Comparison of ENCODE assay signal across 1 cellular context in genomic region chr10:73874267-73875138, GRCh38.
A peak's percentile ranks its signal among the peaks of the same experiment; 100 is the strongest.
TF ChIP-seq lines count a peak whose summit lies in the region.

Gene CAMK2G (minus strand): TSS chr10:73874555. CDS start chr10:73874461, 94 bp downstream.

TF ChIP-seq in K562, 482 proteins besides CTCF, POLR2A, EP300 and RAD21 (continued from another document and continues in another):
- peak; percentile 74; the same call in 1 of the 2 replicates for TF ChIP-seq AFF4 (CRISPR knock-in tag; IDR thresholded peaks at IDR 0.05)
- TF ChIP-seq ZEB2 (IDR thresholded peaks at IDR 0.05) = no peak
- TF ChIP-seq ILF3 (IDR thresholded peaks at IDR 0.05; ENCODE audit: borderline replicate concordance) = no peak
- TF ChIP-seq HDAC1 (IDR thresholded peaks at IDR 0.05) = peak in 1 of 2 experiments; percentile 64; a peak in 1 of 4 replicates
- TF ChIP-seq RBFOX2 (IDR thresholded peaks at IDR 0.05; ENCODE audit: low read depth, low read length) = peak; percentile 85
- TF ChIP-seq NUFIP1 (IDR thresholded peaks at IDR 0.05; ENCODE audit: partially characterized antibody) = no peak
- peak; percentile 30; the same call in 1 of the 2 replicates for TF ChIP-seq SMARCC2 (IDR thresholded peaks at IDR 0.05; ENCODE audit: low read depth)
- TF ChIP-seq CREB1 (IDR thresholded peaks at IDR 0.05) = peak; percentile 59; the same call in 1 of the 2 replicates
- TF ChIP-seq CREB1 (CRISPR knock-in tag; IDR thresholded peaks at IDR 0.05) = peak; percentile 45; the same call in 1 of the 2 replicates
- no peak for TF ChIP-seq MCM2 (IDR thresholded peaks at IDR 0.05; ENCODE audit: low read depth)
- no peak for TF ChIP-seq BMI1 (IDR thresholded peaks at IDR 0.05; ENCODE audit: low read length)
- TF ChIP-seq CXXC5 (CRISPR knock-in tag; IDR thresholded peaks at IDR 0.05) = peak; percentile 82
- TF ChIP-seq, protein P1, sequence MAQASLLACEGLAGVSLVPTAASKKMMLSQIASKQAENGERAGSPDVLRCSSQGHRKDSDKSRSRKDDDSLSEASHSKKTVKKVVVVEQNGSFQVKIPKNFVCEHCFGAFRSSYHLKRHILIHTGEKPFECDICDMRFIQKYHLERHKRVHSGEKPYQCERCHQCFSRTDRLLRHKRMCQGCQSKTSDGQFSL (CRISPR knock-in tag; IDR thresholded peaks at IDR 0.05) = no peak
- TF ChIP-seq, protein P1 (tag; IDR thresholded peaks at IDR 0.05) = peak in 1 of 2 experiments; percentile 19; a peak in 2 of 4 replicates
- no peak for TF ChIP-seq SRSF7 (optimal IDR thresholded peaks at IDR 0.05; ENCODE audit: low read depth, low read length)
- TF ChIP-seq SMAD2 (IDR thresholded peaks at IDR 0.05; ENCODE audit: low read depth, low read length) = no peak
- TF ChIP-seq, protein P2, sequence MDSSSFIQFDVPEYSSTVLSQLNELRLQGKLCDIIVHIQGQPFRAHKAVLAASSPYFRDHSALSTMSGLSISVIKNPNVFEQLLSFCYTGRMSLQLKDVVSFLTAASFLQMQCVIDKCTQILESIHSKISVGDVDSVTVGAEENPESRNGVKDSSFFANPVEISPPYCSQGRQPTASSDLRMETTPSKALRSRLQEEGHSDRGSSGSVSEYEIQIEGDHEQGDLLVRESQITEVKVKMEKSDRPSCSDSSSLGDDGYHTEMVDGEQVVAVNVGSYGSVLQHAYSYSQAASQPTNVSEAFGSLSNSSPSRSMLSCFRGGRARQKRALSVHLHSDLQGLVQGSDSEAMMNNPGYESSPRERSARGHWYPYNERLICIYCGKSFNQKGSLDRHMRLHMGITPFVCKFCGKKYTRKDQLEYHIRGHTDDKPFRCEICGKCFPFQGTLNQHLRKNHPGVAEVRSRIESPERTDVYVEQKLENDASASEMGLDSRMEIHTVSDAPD (CRISPR knock-in tag; IDR thresholded peaks at IDR 0.05) = no peak
- TF ChIP-seq, protein P3, sequence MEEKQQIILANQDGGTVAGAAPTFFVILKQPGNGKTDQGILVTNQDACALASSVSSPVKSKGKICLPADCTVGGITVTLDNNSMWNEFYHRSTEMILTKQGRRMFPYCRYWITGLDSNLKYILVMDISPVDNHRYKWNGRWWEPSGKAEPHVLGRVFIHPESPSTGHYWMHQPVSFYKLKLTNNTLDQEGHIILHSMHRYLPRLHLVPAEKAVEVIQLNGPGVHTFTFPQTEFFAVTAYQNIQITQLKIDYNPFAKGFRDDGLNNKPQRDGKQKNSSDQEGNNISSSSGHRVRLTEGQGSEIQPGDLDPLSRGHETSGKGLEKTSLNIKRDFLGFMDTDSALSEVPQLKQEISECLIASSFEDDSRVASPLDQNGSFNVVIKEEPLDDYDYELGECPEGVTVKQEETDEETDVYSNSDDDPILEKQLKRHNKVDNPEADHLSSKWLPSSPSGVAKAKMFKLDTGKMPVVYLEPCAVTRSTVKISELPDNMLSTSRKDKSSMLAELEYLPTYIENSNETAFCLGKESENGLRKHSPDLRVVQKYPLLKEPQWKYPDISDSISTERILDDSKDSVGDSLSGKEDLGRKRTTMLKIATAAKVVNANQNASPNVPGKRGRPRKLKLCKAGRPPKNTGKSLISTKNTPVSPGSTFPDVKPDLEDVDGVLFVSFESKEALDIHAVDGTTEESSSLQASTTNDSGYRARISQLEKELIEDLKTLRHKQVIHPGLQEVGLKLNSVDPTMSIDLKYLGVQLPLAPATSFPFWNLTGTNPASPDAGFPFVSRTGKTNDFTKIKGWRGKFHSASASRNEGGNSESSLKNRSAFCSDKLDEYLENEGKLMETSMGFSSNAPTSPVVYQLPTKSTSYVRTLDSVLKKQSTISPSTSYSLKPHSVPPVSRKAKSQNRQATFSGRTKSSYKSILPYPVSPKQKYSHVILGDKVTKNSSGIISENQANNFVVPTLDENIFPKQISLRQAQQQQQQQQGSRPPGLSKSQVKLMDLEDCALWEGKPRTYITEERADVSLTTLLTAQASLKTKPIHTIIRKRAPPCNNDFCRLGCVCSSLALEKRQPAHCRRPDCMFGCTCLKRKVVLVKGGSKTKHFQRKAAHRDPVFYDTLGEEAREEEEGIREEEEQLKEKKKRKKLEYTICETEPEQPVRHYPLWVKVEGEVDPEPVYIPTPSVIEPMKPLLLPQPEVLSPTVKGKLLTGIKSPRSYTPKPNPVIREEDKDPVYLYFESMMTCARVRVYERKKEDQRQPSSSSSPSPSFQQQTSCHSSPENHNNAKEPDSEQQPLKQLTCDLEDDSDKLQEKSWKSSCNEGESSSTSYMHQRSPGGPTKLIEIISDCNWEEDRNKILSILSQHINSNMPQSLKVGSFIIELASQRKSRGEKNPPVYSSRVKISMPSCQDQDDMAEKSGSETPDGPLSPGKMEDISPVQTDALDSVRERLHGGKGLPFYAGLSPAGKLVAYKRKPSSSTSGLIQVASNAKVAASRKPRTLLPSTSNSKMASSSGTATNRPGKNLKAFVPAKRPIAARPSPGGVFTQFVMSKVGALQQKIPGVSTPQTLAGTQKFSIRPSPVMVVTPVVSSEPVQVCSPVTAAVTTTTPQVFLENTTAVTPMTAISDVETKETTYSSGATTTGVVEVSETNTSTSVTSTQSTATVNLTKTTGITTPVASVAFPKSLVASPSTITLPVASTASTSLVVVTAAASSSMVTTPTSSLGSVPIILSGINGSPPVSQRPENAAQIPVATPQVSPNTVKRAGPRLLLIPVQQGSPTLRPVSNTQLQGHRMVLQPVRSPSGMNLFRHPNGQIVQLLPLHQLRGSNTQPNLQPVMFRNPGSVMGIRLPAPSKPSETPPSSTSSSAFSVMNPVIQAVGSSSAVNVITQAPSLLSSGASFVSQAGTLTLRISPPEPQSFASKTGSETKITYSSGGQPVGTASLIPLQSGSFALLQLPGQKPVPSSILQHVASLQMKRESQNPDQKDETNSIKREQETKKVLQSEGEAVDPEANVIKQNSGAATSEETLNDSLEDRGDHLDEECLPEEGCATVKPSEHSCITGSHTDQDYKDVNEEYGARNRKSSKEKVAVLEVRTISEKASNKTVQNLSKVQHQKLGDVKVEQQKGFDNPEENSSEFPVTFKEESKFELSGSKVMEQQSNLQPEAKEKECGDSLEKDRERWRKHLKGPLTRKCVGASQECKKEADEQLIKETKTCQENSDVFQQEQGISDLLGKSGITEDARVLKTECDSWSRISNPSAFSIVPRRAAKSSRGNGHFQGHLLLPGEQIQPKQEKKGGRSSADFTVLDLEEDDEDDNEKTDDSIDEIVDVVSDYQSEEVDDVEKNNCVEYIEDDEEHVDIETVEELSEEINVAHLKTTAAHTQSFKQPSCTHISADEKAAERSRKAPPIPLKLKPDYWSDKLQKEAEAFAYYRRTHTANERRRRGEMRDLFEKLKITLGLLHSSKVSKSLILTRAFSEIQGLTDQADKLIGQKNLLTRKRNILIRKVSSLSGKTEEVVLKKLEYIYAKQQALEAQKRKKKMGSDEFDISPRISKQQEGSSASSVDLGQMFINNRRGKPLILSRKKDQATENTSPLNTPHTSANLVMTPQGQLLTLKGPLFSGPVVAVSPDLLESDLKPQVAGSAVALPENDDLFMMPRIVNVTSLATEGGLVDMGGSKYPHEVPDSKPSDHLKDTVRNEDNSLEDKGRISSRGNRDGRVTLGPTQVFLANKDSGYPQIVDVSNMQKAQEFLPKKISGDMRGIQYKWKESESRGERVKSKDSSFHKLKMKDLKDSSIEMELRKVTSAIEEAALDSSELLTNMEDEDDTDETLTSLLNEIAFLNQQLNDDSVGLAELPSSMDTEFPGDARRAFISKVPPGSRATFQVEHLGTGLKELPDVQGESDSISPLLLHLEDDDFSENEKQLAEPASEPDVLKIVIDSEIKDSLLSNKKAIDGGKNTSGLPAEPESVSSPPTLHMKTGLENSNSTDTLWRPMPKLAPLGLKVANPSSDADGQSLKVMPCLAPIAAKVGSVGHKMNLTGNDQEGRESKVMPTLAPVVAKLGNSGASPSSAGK (IDR thresholded peaks at IDR 0.05) = no peak; the same call in 1 of the 2 replicates
- no peak for TF ChIP-seq TARDBP (IDR thresholded peaks at IDR 0.05)
- TF ChIP-seq MTF1 (CRISPR knock-in tag; IDR thresholded peaks at IDR 0.05; ENCODE audit: borderline replicate concordance) = no peak
- TF ChIP-seq CEBPB (tag; IDR thresholded peaks at IDR 0.05) = peak; percentile 100
- no peak for TF ChIP-seq CBFA2T2 (conservative IDR thresholded peaks at IDR 0.05)
- TF ChIP-seq TBP (optimal IDR thresholded peaks at IDR 0.05; ENCODE audit: low read depth, low read length) = peak; percentile 75
- TF ChIP-seq ZNF23 (CRISPR knock-in tag; IDR thresholded peaks at IDR 0.05) = no peak
- TF ChIP-seq E2F3 (CRISPR knock-in tag; IDR thresholded peaks at IDR 0.05) = peak; percentile 8; the same call in 1 of the 2 replicates
- TF ChIP-seq BCOR (IDR thresholded peaks at IDR 0.05) = peak; percentile 59; the same call in 1 of the 2 replicates
- TF ChIP-seq CHD4 (IDR thresholded peaks at IDR 0.05; ENCODE audit: insufficient read depth, insufficient replicate concordance, low read depth, low read length, poor library complexity, severe bottlenecking) = peak; percentile 61
- no peak for TF ChIP-seq CAMTA2 (CRISPR knock-in tag; conservative IDR thresholded peaks at IDR 0.05)
- no peak for TF ChIP-seq MTA2 (IDR thresholded peaks at IDR 0.05; ENCODE audit: low read depth)
- TF ChIP-seq, protein P4, sequence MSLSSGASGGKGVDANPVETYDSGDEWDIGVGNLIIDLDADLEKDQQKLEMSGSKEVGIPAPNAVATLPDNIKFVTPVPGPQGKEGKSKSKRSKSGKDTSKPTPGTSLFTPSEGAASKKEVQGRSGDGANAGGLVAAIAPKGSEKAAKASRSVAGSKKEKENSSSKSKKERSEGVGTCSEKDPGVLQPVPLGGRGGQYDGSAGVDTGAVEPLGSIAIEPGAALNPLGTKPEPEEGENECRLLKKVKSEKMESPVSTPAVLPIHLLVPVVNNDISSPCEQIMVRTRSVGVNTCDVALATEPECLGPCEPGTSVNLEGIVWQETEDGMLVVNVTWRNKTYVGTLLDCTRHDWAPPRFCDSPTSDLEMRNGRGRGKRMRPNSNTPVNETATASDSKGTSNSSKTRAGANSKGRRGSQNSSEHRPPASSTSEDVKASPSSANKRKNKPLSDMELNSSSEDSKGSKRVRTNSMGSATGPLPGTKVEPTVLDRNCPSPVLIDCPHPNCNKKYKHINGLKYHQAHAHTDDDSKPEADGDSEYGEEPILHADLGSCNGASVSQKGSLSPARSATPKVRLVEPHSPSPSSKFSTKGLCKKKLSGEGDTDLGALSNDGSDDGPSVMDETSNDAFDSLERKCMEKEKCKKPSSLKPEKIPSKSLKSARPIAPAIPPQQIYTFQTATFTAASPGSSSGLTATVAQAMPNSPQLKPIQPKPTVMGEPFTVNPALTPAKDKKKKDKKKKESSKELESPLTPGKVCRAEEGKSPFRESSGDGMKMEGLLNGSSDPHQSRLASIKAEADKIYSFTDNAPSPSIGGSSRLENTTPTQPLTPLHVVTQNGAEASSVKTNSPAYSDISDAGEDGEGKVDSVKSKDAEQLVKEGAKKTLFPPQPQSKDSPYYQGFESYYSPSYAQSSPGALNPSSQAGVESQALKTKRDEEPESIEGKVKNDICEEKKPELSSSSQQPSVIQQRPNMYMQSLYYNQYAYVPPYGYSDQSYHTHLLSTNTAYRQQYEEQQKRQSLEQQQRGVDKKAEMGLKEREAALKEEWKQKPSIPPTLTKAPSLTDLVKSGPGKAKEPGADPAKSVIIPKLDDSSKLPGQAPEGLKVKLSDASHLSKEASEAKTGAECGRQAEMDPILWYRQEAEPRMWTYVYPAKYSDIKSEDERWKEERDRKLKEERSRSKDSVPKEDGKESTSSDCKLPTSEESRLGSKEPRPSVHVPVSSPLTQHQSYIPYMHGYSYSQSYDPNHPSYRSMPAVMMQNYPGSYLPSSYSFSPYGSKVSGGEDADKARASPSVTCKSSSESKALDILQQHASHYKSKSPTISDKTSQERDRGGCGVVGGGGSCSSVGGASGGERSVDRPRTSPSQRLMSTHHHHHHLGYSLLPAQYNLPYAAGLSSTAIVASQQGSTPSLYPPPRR (CRISPR knock-in tag; IDR thresholded peaks at IDR 0.05; ENCODE audit: borderline replicate concordance) = no peak
- TF ChIP-seq, protein P5, sequence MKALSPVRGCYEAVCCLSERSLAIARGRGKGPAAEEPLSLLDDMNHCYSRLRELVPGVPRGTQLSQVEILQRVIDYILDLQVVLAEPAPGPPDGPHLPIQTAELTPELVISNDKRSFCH (CRISPR knock-in tag; IDR thresholded peaks at IDR 0.05) = no peak
- TF ChIP-seq, protein P5 (tag; IDR thresholded peaks at IDR 0.05) = no peak
